ENCODE assay signal across 8 cellular contexts in the genomic region with DNA sequence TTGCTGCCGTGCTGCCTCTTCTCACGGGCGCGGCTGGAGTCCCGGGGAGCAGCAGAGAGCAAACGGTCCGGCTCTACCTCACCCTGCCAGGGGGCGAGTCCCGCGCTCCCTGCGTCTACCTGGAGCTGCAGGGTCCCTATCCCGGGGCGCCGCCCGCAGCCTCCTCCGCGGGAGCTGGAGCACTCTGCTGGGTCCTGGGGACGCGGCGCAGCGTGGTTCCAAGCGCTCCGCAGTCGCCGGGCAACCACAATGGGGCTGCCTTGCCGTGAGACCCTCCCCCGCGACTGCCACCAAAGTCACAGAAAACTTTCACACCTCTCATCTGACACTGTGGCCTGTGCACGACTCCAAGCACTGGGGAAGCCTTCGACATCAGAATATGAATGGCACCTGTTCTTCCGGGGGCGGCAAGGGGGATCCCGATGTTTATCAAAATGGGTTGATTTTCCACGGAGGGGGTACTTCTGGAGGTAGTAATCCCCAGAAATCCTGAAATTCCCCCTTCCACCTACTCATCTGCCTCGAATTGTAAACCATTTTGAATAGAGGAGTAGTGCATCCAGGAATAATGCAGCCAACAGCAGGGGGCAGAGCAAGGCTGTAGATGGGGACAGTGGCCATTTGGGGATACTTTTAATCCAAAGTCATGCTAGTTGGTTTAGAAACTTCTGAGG. TPM values are rescaled to one million over a fixed set of nuclear protein-coding genes. Genes with fewer than 3 reads are reported as not detected.
DNase-seq lines count a peak whose midpoint lies in the region; ATAC-seq lines count a peak whose summit lies in the region.

Gene C12orf42, minus strand, starts transcription at position 186 of the 674 bp plus-strand sequence. CDS start 17,542 bp downstream, outside the sequence.

- H3K27me3 ChIP-seq in effector memory CD4-positive, alpha-beta T cell (replicated peaks; ENCODE audit: control insufficient read depth, insufficient read depth, low read length, poor library complexity, severe bottlenecking) = no peaks in the 10 kb centered on the region

- peaks cover 9% of the 10 kb centered on the region for H3K4me1 ChIP-seq in effector memory CD4-positive, alpha-beta T cell (ENCODE audit: control insufficient read depth, insufficient read depth, low read length, poor library complexity, severe bottlenecking)

- H3K27ac ChIP-seq in effector memory CD4-positive, alpha-beta T cell (ENCODE audit: insufficient read depth, low read length, poor library complexity, severe bottlenecking) = no peak within 1 kb of the TSS

- no peaks in the 10 kb centered on the region for H3K9me3 ChIP-seq in effector memory CD4-positive, alpha-beta T cell (ENCODE audit: control insufficient read depth, low read length)

- H3K4me3 Mint-ChIP-seq in T-helper 1 cell treated with Interleukin-12 subunit alpha and Interleukin-12 subunit beta and Interleukin-4 antibody, amounts not matched to agents 30 μg/mL and 1 μg/mL, for 36 hours = peak within 1 kb of the TSS; percentile 81

- in situ Hi-C loops in G401 (cut with HindIII; ENCODE audit: low sequenced_read_pairs) (no loop called here), KBM-7 (cut with MboI; ENCODE audit: low pct_unique_long_range_greater_than_20kb, low sequenced_read_pairs) (no loop called here)

- H3K4me1 Mint-ChIP-seq in T-helper 1 cell treated with Interleukin-12 subunit alpha and Interleukin-12 subunit beta and Interleukin-4 antibody, amounts not matched to agents 30 μg/mL and 1 μg/mL, for 36 hours (ENCODE audit: low read depth) = peaks cover 11% of the 10 kb centered on the region

- no peaks in the 10 kb centered on the region for H3K36me3 ChIP-seq in effector memory CD4-positive, alpha-beta T cell (ENCODE audit: control insufficient read depth, insufficient read depth, low read length)

- H3K27ac Mint-ChIP-seq in T-helper 1 cell treated with Interleukin-12 subunit alpha and Interleukin-12 subunit beta and Interleukin-4 antibody, amounts not matched to agents 30 μg/mL and 1 μg/mL, for 36 hours = peak within 1 kb of the TSS; percentile 33

- H3K9me3 Mint-ChIP-seq in T-helper 1 cell treated with Interleukin-12 subunit alpha and Interleukin-12 subunit beta and Interleukin-4 antibody, amounts not matched to agents 30 μg/mL and 1 μg/mL, for 36 hours = peaks cover 7% of the 10 kb centered on the region

- H3K27me3 Mint-ChIP-seq in T-helper 1 cell treated with Interleukin-12 subunit alpha and Interleukin-12 subunit beta and Interleukin-4 antibody, amounts not matched to agents 30 μg/mL and 1 μg/mL, for 36 hours (ENCODE audit: low read depth) = peaks cover 51% of the 10 kb centered on the region

- H3K4me3 ChIP-seq in effector memory CD4-positive, alpha-beta T cell (ENCODE audit: insufficient read depth, low read depth, low read length, poor library complexity, severe bottlenecking) = peak within 1 kb of the TSS; percentile 43

- ATAC-seq in GM21717 (IDR thresholded peaks at IDR 0.05; ENCODE audit: unreplicated experiment) = peak; percentile 35
- ATAC-seq in HG03378 (IDR thresholded peaks at IDR 0.05; ENCODE audit: unreplicated experiment) = no peak

- peak; percentile 12 for DNase-seq in G401 (ENCODE audit: low spot score)
- DNase-seq in KBM-7 = peak; percentile 75
- DNase-seq in effector memory CD4-positive, alpha-beta T cell = no peak
- DNase-seq in medulla oblongata (ENCODE audit: extremely low spot score) = peak; percentile 68
- DNase-seq in stromal cell of bone marrow (ENCODE audit: low read depth) = peak; percentile 7

- H3K36me3 Mint-ChIP-seq in T-helper 1 cell treated with Interleukin-12 subunit alpha and Interleukin-12 subunit beta and Interleukin-4 antibody, amounts not matched to agents 30 μg/mL and 1 μg/mL, for 36 hours (ENCODE audit: low read depth) = peaks cover 4% of the 10 kb centered on the region

RNA-seq across cellular contexts. Expression of gene C12orf42, which starts in this region (rescaled TPM):
- total RNA-seq in G401 (2014; rRNA removed; shearing (Covaris generic)) = not detected in 2 replicates

Comparison
In these comparisons a context has a peak if more than half of its experiments do, and no peak if none do; other contexts are left out.
1. Peak in DNase-seq in G401; RNA of the gene not detected or under 1 TPM.
2. DNase-seq: peak in KBM-7 (single experiment), medulla oblongata (single experiment) and stromal cell of bone marrow (single experiment); none in effector memory CD4-positive, alpha-beta T cell (0 of 3).